In genomic region chr18:59219672-59220163, GRCh38 we compare ENCODE assay signal across 9 cellular contexts. TPM values are rescaled to one million over a fixed set of nuclear protein-coding genes. Genes with fewer than 3 reads are reported as not detected.
DNase-seq lines count a peak whose midpoint lies in the region; ATAC-seq, FAIRE-seq and TF ChIP-seq lines count a peak whose summit lies in the region.
"Had no signal": no experiment of that assay in that cellular context is flagged by ENCODE, and none has a peak within 500 bp of the region (broad histone marks: within the 10 kb centered on the region; RNA-seq: fewer than 3 reads in every experiment).

Gene GRP, plus strand, starts transcription at chr18:59220158. Its CDS starts 108 bp downstream, at chr18:59220266.

- peak within 1 kb of the TSS; percentile 89 for H2AFZ ChIP-seq in neural progenitor cell (replicated peaks)

- peak within 1 kb of the TSS; percentile 24 for H3K4me3 ChIP-seq in ectodermal cell (ENCODE audit: insufficient read depth, low read depth, low read length)
- peak within 1 kb of the TSS; percentile 60 for H3K4me3 ChIP-seq in neural progenitor cell

- no peak within 1 kb of the TSS for H3K9ac ChIP-seq in neural progenitor cell

- H3K27me3 Mint-ChIP-seq in neural progenitor cell (ENCODE audit: insufficient read depth, low read depth): peaks cover 55% of the 10 kb centered on the region

- peaks cover 3% of the 10 kb centered on the region for H4K20me1 ChIP-seq in neural progenitor cell (ENCODE audit: low read depth)

- no peak within 1 kb of the TSS for H3K27ac Mint-ChIP-seq in neural progenitor cell

- H3K27me3 ChIP-seq in ectodermal cell (ENCODE audit: control insufficient read depth, insufficient read depth, low read length, poor library complexity, severe bottlenecking) (peaks cover 79% of the 10 kb centered on the region), neural progenitor cell (peaks cover 100% of the 10 kb centered on the region)

- TF ChIP-seq CTCF in neural progenitor cell (IDR thresholded peaks at IDR 0.05): no peak

- 2% methylated on average over 29 of the region's 29 CpGs for WGBS in ectodermal cell, 2 experiments

- peak within 1 kb of the TSS; percentile 82 for H3K4me3 Mint-ChIP-seq in neural progenitor cell

- TF ChIP-seq POLR2A in H54 (IDR thresholded peaks at IDR 0.05; ENCODE audit: low read depth, low read length): no peak

- ATAC-seq in left colon (no peak), GM19351 (IDR thresholded peaks at IDR 0.05; ENCODE audit: unreplicated experiment) (no peak)

- no peaks in the 10 kb centered on the region for H3K9me3 Mint-ChIP-seq in neural progenitor cell

- DNase-seq in DMS53 treated with DMSO at 0.1 percent for 48 hours (lab: John Stamatoyannopoulos, UW; ENCODE audit: unreplicated experiment): peak; percentile 35
- DNase-seq in NCI-H128 (lab: John Stamatoyannopoulos, UW; ENCODE audit: unreplicated experiment): peak; percentile 67
- peak; percentile 72 for DNase-seq in neural progenitor cell (ENCODE audit: low spot score)
- DNase-seq in left colon: no peak
- DNase-seq in GF-D8 (lab: John Stamatoyannopoulos, UW): no peak
- DNase-seq in H54 (ENCODE audit: insufficient read length, low spot score): no peak

- intact Hi-C loops in left colon (cut with DNase I, micrococcal nuclease): no loop called here

- H3K36me3 Mint-ChIP-seq in neural progenitor cell: no peaks in the 10 kb centered on the region

- no peak for FAIRE-seq in H54 (lab: Jason Lieb, UNC)

- H3K27ac ChIP-seq in ectodermal cell (ENCODE audit: insufficient read depth, low read depth, low read length, poor library complexity, severe bottlenecking) (no peak within 1 kb of the TSS), neural progenitor cell (no peak within 1 kb of the TSS)

- H3K36me3 ChIP-seq in ectodermal cell (ENCODE audit: control insufficient read depth, insufficient read depth, low read length) (no peaks in the 10 kb centered on the region), neural progenitor cell (no peaks in the 10 kb centered on the region)

- peaks cover 19% of the 10 kb centered on the region for H3K4me1 Mint-ChIP-seq in neural progenitor cell

- H3K4me1 ChIP-seq in ectodermal cell (ENCODE audit: control insufficient read depth, insufficient read depth, low read length): peaks cover 7% of the 10 kb centered on the region
- peaks cover 13% of the 10 kb centered on the region for H3K4me1 ChIP-seq in neural progenitor cell

- peak within 1 kb of the TSS; percentile 98 for H3K4me2 ChIP-seq in neural progenitor cell

- H3K79me2 ChIP-seq in neural progenitor cell (ENCODE audit: low read depth): no peaks in the 10 kb centered on the region

- peaks cover 7% of the 10 kb centered on the region for H3F3A ChIP-seq in neural progenitor cell (ENCODE audit: low read depth)

- H3K9me3 ChIP-seq in ectodermal cell (ENCODE audit: control insufficient read depth, low read length): no peaks in the 10 kb centered on the region
- H3K9me3 ChIP-seq in neural progenitor cell (ENCODE audit: low read depth): no peaks in the 10 kb centered on the region

RNA-seq across cellular contexts. Expression of gene GRP, which starts in this region (rescaled TPM):
- 0.57 TPM for polyA plus RNA-seq in ectodermal cell (2013, experiment 1 of 4)
- 0.66 TPM for polyA plus RNA-seq in ectodermal cell (2013, experiment 2 of 4)
- polyA plus RNA-seq in ectodermal cell (2013, experiment 3 of 4): 0.48 TPM
- 2.6 TPM for polyA plus RNA-seq in ectodermal cell (2013, experiment 4 of 4)
- total RNA-seq in neural progenitor cell (ENCODE audit: low replicate concordance) (2.1 TPM in 1 of 2 replicates, not detected in the other), left colon (under 1 TPM in 1 of 2 donors, not detected in 1; 0.81 TPM)
- total RNA-seq: mesenteric fat pad had no signal

Comparison
In these comparisons a context has a peak if more than half of its experiments do, and no peak if none do; other contexts are left out.
1. DNase-seq: peak in DMS53 treated with DMSO at 0.1 percent for 48 hours (single experiment), NCI-H128 (single experiment) and neural progenitor cell (single experiment); none in left colon (0 of 2), GF-D8 (single experiment) and H54 (single experiment).